ENCODE assay signal across 8 cellular contexts in genomic region chr1:3313579-3313955, GRCh38.
DNase-seq lines count a peak whose midpoint lies in the region; ATAC-seq and TF ChIP-seq lines count a peak whose summit lies in the region.

No MANE protein-coding gene starts in this region.

- H3K27ac ChIP-seq in Peyer's patch: peak overlapping the region; percentile 58 to 93 (median 78)

- peaks cover 0 to 14% (median 0%) of the 10 kb centered on the region in 4 donors for H3K4me1 ChIP-seq in Peyer's patch
- H3K4me1 ChIP-seq in mucosa of stomach (ENCODE audit: control insufficient read depth, insufficient read depth, low read length): peaks cover 27% of the 10 kb centered on the region

- no peak for TF ChIP-seq POLR2A in Peyer's patch (IDR thresholded peaks at IDR 0.05)

- H3K9me3 ChIP-seq in Peyer's patch (no peaks in the 10 kb centered on the region), mucosa of stomach (ENCODE audit: control insufficient read depth, low read length) (no peaks in the 10 kb centered on the region)

- no peak for TF ChIP-seq CTCF in Peyer's patch (IDR thresholded peaks at IDR 0.05)

- H3K27me3 ChIP-seq in Peyer's patch: no peaks in the 10 kb centered on the region
- H3K27me3 ChIP-seq in mucosa of stomach (ENCODE audit: control insufficient read depth, insufficient read depth, low read length): no peaks in the 10 kb centered on the region

- H3K9ac ChIP-seq in mucosa of stomach (ENCODE audit: low read length): peak overlapping the region; percentile 54

- H3K4me3 ChIP-seq in Peyer's patch (no peak overlapping the region), mucosa of stomach (ENCODE audit: low read length) (no peak overlapping the region)

- DNase-seq in Peyer's patch (peak in 2 of 3 donors; percentile 30 to 71), fibroblast of peridontal ligament (ENCODE audit: extremely low read depth) (peak; percentile 50), ureter (ENCODE audit: low spot score) (peak; percentile 90), NCI-H1417 treated with DMSO at 0.1 percent for 48 hours (lab: John Stamatoyannopoulos, UW) (no peak), NCI-H748 (lab: John Stamatoyannopoulos, UW; ENCODE audit: unreplicated experiment) (no peak), NCI-H774 (lab: John Stamatoyannopoulos, UW) (no peak)

- H3K36me3 ChIP-seq in Peyer's patch: no peaks in the 10 kb centered on the region
- no peaks in the 10 kb centered on the region for H3K36me3 ChIP-seq in mucosa of stomach (ENCODE audit: control insufficient read depth, insufficient read depth, low read length)

- no peak for ATAC-seq in HG03442 (IDR thresholded peaks at IDR 0.05; ENCODE audit: unreplicated experiment)

Comparison
In these comparisons a context has a peak if more than half of its experiments do, and no peak if none do; other contexts are left out.
1. DNase-seq: peak in Peyer's patch (2 of 3), fibroblast of peridontal ligament (single experiment) and ureter (single experiment); none in NCI-H1417 treated with DMSO at 0.1 percent for 48 hours (single experiment), NCI-H748 (single experiment) and NCI-H774 (single experiment).